Comparison of ENCODE assay signal across 12 cellular contexts in the genomic region with DNA sequence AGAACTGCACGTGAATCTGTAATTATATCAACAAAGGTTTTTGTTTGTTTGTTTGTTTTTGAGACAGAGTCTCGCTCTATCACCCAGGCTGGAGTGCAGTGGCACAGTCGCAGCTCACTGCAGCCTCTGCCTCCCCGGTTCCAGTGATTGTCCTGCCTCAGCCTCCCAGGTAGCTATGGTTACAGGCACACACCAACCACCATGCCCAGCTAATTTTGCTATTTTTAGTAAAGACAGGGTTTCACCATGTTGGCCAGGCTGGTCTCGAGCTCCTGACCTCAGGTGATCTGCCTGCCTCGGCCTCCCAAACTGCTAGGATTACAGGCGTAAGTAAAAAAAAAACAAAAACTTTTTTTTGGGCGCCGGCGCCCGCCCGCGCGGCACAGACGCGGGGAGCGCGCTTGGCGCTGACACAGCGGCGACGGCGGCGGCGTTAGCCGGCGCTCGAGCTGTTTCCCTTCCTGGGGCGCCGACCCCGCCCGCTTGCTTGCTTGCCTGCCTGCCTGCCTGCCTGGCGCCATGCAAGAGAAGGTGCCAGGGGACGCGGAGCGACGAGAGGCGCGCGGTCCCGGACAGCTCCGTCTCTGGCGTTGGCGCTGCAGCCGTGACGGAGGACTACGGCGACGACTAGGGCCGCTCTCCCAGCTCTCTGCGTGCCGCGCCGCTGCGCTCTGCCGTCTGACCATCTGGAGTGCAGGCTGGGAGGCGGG.
DNase-seq lines count a peak whose midpoint lies in the region; ATAC-seq and TF ChIP-seq lines count a peak whose summit lies in the region.
"Had no signal": no experiment of that assay in that cellular context is flagged by ENCODE, and none has a peak within 500 bp of the region (broad histone marks: within the 10 kb centered on the region; RNA-seq: fewer than 3 reads in every experiment).

No MANE protein-coding gene starts in this region.

- ATAC-seq in WTC11, result no peak

- H3K9me3 Mint-ChIP-seq in WTC11 (peaks cover 69% of the 10 kb centered on the region), endothelial cell (ENCODE audit: unreplicated experiment) (peaks cover 35% of the 10 kb centered on the region)

- H3K36me3 Mint-ChIP-seq in WTC11 (peaks cover 65% of the 10 kb centered on the region), endothelial cell (ENCODE audit: low read depth, unreplicated experiment) (peaks cover 12% of the 10 kb centered on the region)

- TF ChIP-seq CTCF in suprapubic skin (IDR thresholded peaks at IDR 0.05) (no peak), WTC11 (IDR thresholded peaks at IDR 0.05) (no peak), endothelial cell (IDR thresholded peaks at IDR 0.05; ENCODE audit: unreplicated experiment) (no peak)

- H3K27me3 ChIP-seq in suprapubic skin, result no peaks in the 10 kb centered on the region
- H3K27me3 ChIP-seq: cardiac muscle cell, hepatocyte had no signal

- peak overlapping the region; percentile 46 for H3K4me3 ChIP-seq in suprapubic skin
- H3K4me3 ChIP-seq: cardiac muscle cell, hepatocyte had no signal

- no peaks in the 10 kb centered on the region for H3K9me3 ChIP-seq in suprapubic skin

- TF ChIP-seq EP300 in suprapubic skin (IDR thresholded peaks at IDR 0.05), result no peak

- H3K27me3 Mint-ChIP-seq in WTC11 (ENCODE audit: low read depth) (peaks cover 18% of the 10 kb centered on the region), endothelial cell (ENCODE audit: unreplicated experiment) (peaks cover 1% of the 10 kb centered on the region)
- H3K27me3 Mint-ChIP-seq: activated CD4-positive, alpha-beta T cell treated with anti-CD3 and anti-CD28 coated beads, Interleukin-2, amount 10 ng/mL, durations not matched to agents 24 days and 14 days had no signal

- H3K27ac Mint-ChIP-seq in WTC11 (no peak overlapping the region), endothelial cell (ENCODE audit: unreplicated experiment) (no peak overlapping the region)
- H3K27ac Mint-ChIP-seq: activated CD4-positive, alpha-beta T cell treated with anti-CD3 and anti-CD28 coated beads, Interleukin-2, amount 10 ng/mL, durations not matched to agents 24 days and 14 days had no signal

- POLR2A ChIA-PET in WTC11 (lab: Charles Lee), result no interaction called here

- 4% methylated on average over 11 of the region's 57 CpGs for WGBS in suprapubic skin

- DNase-seq in NCI-H1417 (lab: John Stamatoyannopoulos, UW) (peak in 2 of 3 experiments; percentile 70 to 79), NCI-H1417 treated with DMSO at 0.1 percent for 48 hours (lab: John Stamatoyannopoulos, UW) (no peak), amygdala (lab: John Stamatoyannopoulos, UW) (peak in 34 of 56 donors; percentile 0 to 57 (median 14)), kidney tubule cell (ENCODE audit: low spot score) (peak; percentile 42), suprapubic skin (ENCODE audit: low spot score in 2 of 2) (no peak), GDM1 (lab: John Stamatoyannopoulos, UW) (no peak), WTC11 (ENCODE audit: low spot score) (no peak), endothelial cell (ENCODE audit: low spot score) (no peak)
- DNase-seq: activated CD4-positive, alpha-beta T cell treated with anti-CD3 and anti-CD28 coated beads, Interleukin-2, amount 10 ng/mL, durations not matched to agents 24 days and 14 days had no signal

- H3K4me1 Mint-ChIP-seq in WTC11, result no peaks in the 10 kb centered on the region
- no peaks in the 10 kb centered on the region for H3K4me1 Mint-ChIP-seq in endothelial cell (ENCODE audit: unreplicated experiment)
- H3K4me1 Mint-ChIP-seq: activated CD4-positive, alpha-beta T cell treated with anti-CD3 and anti-CD28 coated beads, Interleukin-2, amount 10 ng/mL, durations not matched to agents 24 days and 14 days had no signal

- no peak for TF ChIP-seq POLR2A in suprapubic skin (IDR thresholded peaks at IDR 0.05)

- no peaks in the 10 kb centered on the region for H3K4me1 ChIP-seq in suprapubic skin

- no peak overlapping the region for H3K27ac ChIP-seq in suprapubic skin
- H3K27ac ChIP-seq: cardiac muscle cell, hepatocyte, neutrophil had no signal

- no peaks in the 10 kb centered on the region for H3K36me3 ChIP-seq in suprapubic skin
- H3K36me3 ChIP-seq: cardiac muscle cell, neutrophil had no signal

- H3K4me3 Mint-ChIP-seq in WTC11 (no peak overlapping the region), endothelial cell (ENCODE audit: unreplicated experiment) (no peak overlapping the region)
- H3K4me3 Mint-ChIP-seq: activated CD4-positive, alpha-beta T cell treated with anti-CD3 and anti-CD28 coated beads, Interleukin-2, amount 10 ng/mL, durations not matched to agents 24 days and 14 days had no signal

- CTCF ChIA-PET in WTC11 (lab: Charles Lee), result no interaction called here

TF ChIP-seq in WTC11, 78 proteins besides CTCF, POLR2A, EP300 and RAD21:
- TF ChIP-seq GRHL2 (CRISPR knock-in tag; IDR thresholded peaks at IDR 0.05; ENCODE audit: insufficient replicate concordance, severe bottlenecking), result no peak
- TF ChIP-seq, protein P1, sequence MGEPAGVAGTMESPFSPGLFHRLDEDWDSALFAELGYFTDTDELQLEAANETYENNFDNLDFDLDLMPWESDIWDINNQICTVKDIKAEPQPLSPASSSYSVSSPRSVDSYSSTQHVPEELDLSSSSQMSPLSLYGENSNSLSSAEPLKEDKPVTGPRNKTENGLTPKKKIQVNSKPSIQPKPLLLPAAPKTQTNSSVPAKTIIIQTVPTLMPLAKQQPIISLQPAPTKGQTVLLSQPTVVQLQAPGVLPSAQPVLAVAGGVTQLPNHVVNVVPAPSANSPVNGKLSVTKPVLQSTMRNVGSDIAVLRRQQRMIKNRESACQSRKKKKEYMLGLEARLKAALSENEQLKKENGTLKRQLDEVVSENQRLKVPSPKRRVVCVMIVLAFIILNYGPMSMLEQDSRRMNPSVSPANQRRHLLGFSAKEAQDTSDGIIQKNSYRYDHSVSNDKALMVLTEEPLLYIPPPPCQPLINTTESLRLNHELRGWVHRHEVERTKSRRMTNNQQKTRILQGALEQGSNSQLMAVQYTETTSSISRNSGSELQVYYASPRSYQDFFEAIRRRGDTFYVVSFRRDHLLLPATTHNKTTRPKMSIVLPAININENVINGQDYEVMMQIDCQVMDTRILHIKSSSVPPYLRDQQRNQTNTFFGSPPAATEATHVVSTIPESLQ (CRISPR knock-in tag; IDR thresholded peaks at IDR 0.05), result no peak
- TF ChIP-seq ETV6 (CRISPR knock-in tag; IDR thresholded peaks at IDR 0.05), result no peak
- no peak for TF ChIP-seq ESRRA (CRISPR knock-in tag; IDR thresholded peaks at IDR 0.05; ENCODE audit: borderline replicate concordance)
- TF ChIP-seq, protein P2, sequence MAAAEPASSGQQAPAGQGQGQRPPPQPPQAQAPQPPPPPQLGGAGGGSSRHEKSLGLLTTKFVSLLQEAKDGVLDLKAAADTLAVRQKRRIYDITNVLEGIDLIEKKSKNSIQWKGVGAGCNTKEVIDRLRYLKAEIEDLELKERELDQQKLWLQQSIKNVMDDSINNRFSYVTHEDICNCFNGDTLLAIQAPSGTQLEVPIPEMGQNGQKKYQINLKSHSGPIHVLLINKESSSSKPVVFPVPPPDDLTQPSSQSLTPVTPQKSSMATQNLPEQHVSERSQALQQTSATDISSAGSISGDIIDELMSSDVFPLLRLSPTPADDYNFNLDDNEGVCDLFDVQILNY (CRISPR knock-in tag; IDR thresholded peaks at IDR 0.05), result no peak
- TF ChIP-seq ZNF416 (CRISPR knock-in tag; IDR thresholded peaks at IDR 0.05), result no peak
- TF ChIP-seq ZNF423 (CRISPR knock-in tag; IDR thresholded peaks at IDR 0.05), result no peak
- no peak for TF ChIP-seq FOXP1 (CRISPR knock-in tag; IDR thresholded peaks at IDR 0.05; ENCODE audit: borderline replicate concordance)
- TF ChIP-seq SP1 (CRISPR knock-in tag; conservative IDR thresholded peaks at IDR 0.05), result no peak
- no peak for TF ChIP-seq CBFB (CRISPR knock-in tag; IDR thresholded peaks at IDR 0.05; ENCODE audit: low read depth)

Comparison
In these comparisons a context has a peak if more than half of its experiments do, and no peak if none do; other contexts are left out.
1. DNase-seq: peak in NCI-H1417 (2 of 3), amygdala (34 of 56) and kidney tubule cell (single experiment); none in NCI-H1417 treated with DMSO at 0.1 percent for 48 hours (single experiment), suprapubic skin (0 of 2), GDM1 (single experiment), WTC11 (single experiment) and endothelial cell (single experiment).